Comparison of ENCODE assay signal across 1 cellular context in genomic region chr16:626787-627457, GRCh38.
TF ChIP-seq lines count a peak whose summit lies in the region.

No MANE protein-coding gene starts in this region.

TF ChIP-seq in IMR-90, 13 proteins besides CTCF, POLR2A, EP300 and RAD21 (continued from another document):
- no peak for TF ChIP-seq CEBPB (IDR thresholded peaks at IDR 0.05; ENCODE audit: low read depth, low read length)
- no peak for TF ChIP-seq MAFK (IDR thresholded peaks at IDR 0.05; ENCODE audit: low read depth, low read length)
